18 cellular contexts compared by ENCODE assay signal in genomic region chr19:30480097-30480496, GRCh38.
DNase-seq lines count a peak whose midpoint lies in the region; ATAC-seq and TF ChIP-seq lines count a peak whose summit lies in the region.
"Had no signal": no experiment of that assay in that cellular context is flagged by ENCODE, and none has a peak within 500 bp of the region (broad histone marks: within the 10 kb centered on the region; RNA-seq: fewer than 3 reads in every experiment).

No MANE protein-coding gene starts in this region.

- H3K4me3 Mint-ChIP-seq in brain, result no peak overlapping the region
- no peak overlapping the region for H3K4me3 Mint-ChIP-seq in nephron
- H3K4me3 Mint-ChIP-seq: CD4-positive, alpha-beta memory T cell; HFFc6 had no signal

- peaks cover 3% of the 10 kb centered on the region for H3K27me3 Mint-ChIP-seq in brain
- H3K27me3 Mint-ChIP-seq in nephron (ENCODE audit: low read depth), result peaks cover 4% of the 10 kb centered on the region

- H3K9me3 Mint-ChIP-seq in brain, result peaks cover 0 to 3% (median 0%) of the 10 kb centered on the region in 5 experiments
- H3K9me3 Mint-ChIP-seq in nephron, result no peaks in the 10 kb centered on the region

- H3K4me1 Mint-ChIP-seq in brain (peaks cover 25% of the 10 kb centered on the region), nephron (peaks cover 28% of the 10 kb centered on the region)
- H3K4me1 Mint-ChIP-seq: CD4-positive, alpha-beta memory T cell had no signal

- DNase-seq in MV-4-11 (lab: John Stamatoyannopoulos, UW) (peak; percentile 30), sciatic nerve (ENCODE audit: low spot score) (no peak), HuH-7 (ENCODE audit: low spot score) (no peak), G401 (ENCODE audit: low spot score) (no peak), AML-193 (lab: John Stamatoyannopoulos, UW) (no peak), NOMO-1 treated with DMSO at 0.1 percent for 48 hours (lab: John Stamatoyannopoulos, UW; ENCODE audit: unreplicated experiment) (no peak)
- DNase-seq: BE2C; CD4-positive, alpha-beta memory T cell; COR-L47; DMS153; DMS79 treated with DMSO at 0.1 percent for 48 hours; EL; GDM1; GOT3; HFFc6 had no signal

- in situ Hi-C loops in G401 (cut with HindIII; ENCODE audit: low sequenced_read_pairs), result no loop called here

- TF ChIP-seq CTCF in brain (conservative IDR thresholded peaks at IDR 0.05) (no peak), nephron (IDR thresholded peaks at IDR 0.05; ENCODE audit: unreplicated experiment in 3 of 3) (no peak)

- intact Hi-C loops in sciatic nerve (cut with DNase I), result no loop called here

- H3K27ac Mint-ChIP-seq in brain, result peak overlapping the region in 3 of 5 experiments; percentile 6 to 66 (median 45)
- H3K27ac Mint-ChIP-seq in nephron, result peak overlapping the region; percentile 28 to 64 (median 63)
- H3K27ac Mint-ChIP-seq: CD4-positive, alpha-beta memory T cell; HFFc6 had no signal

- H3K36me3 Mint-ChIP-seq in brain (peaks cover 23% of the 10 kb centered on the region), nephron (ENCODE audit: low read depth) (no peaks in the 10 kb centered on the region)
- H3K36me3 Mint-ChIP-seq: CD4-positive, alpha-beta memory T cell had no signal

- peak; percentile 26 for ATAC-seq in sciatic nerve
- ATAC-seq: HepG2 had no signal
